In genomic region chr5:126395627-126396026, GRCh38 we compare ENCODE assay signal across 1 cellular context.
TF ChIP-seq lines count a peak whose summit lies in the region.

No MANE protein-coding gene starts in this region.

TF ChIP-seq in SK-N-SH, 30 proteins besides CTCF, POLR2A, EP300 and RAD21 (continued from another document):
- TF ChIP-seq REST (IDR thresholded peaks at IDR 0.05; ENCODE audit: low read depth, low read length) (no peak), PBX3 (IDR thresholded peaks at IDR 0.05) (no peak), MXI1 (IDR thresholded peaks at IDR 0.05; ENCODE audit: low read depth, low read length) (no peak), YY1 (IDR thresholded peaks at IDR 0.05; ENCODE audit: low read depth) (no peak), JUND (IDR thresholded peaks at IDR 0.05) (no peak), SMC3 (IDR thresholded peaks at IDR 0.05; ENCODE audit: low read depth, low read length) (no peak), EZH2phosphoT487 (IDR thresholded peaks at IDR 0.05; ENCODE audit: borderline replicate concordance, low read depth) (no peak), CHD2 (IDR thresholded peaks at IDR 0.05; ENCODE audit: low read length, partially characterized antibody) (no peak), TAF1 (IDR thresholded peaks at IDR 0.05; ENCODE audit: borderline replicate concordance, low read depth, low read length) (no peak), GABPA (IDR thresholded peaks at IDR 0.05; ENCODE audit: low read depth) (no peak), USF1 (IDR thresholded peaks at IDR 0.05; ENCODE audit: borderline replicate concordance, low read depth) (no peak), RXRA (IDR thresholded peaks at IDR 0.05; ENCODE audit: borderline replicate concordance, low read depth) (no peak), RFX5 (IDR thresholded peaks at IDR 0.05; ENCODE audit: low read length) (no peak), USF2 (IDR thresholded peaks at IDR 0.05; ENCODE audit: borderline replicate concordance, low read depth, low read length) (no peak), FOXJ3 (CRISPR knock-in tag; IDR thresholded peaks at IDR 0.05) (no peak), MAX (IDR thresholded peaks at IDR 0.05; ENCODE audit: low read depth) (no peak)
